Comparison of ENCODE assay signal across 17 cellular contexts in the genomic region with DNA sequence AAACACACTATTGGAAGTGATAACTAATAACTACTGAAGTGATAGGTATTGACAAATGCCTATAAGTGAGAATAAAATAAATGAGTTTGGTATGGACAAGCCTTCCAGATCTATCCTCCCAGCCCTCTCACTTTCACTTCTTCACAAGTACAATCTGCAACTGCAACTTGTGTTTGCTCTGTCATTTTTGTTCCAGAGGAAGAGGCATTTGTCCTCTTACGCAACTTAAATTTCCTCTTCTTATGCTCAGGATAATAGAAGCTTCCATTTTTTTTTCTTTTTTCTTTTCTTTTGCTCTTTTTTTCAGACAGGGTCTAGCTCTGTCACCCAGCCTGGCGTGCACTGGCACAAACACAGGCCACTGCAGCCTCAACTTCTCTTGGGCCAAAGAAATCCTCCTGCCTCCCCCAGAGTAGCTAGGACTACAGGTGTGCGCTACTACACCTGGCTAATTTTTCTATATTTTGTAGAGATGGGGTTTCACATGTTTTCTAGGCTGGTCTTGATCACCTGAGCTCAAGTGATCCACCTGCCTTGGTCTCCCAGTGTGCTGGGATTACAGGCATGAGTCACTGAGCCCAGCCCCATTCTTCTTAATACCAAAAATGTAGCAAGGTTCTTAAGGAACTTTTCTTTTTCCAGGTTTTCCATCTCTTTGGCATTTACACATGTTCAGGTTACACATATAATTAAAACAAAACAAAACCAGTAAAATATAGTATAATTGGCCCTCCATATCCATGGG.
DNase-seq lines count a peak whose midpoint lies in the region; ATAC-seq and TF ChIP-seq lines count a peak whose summit lies in the region.
"Had no signal": no experiment of that assay in that cellular context is flagged by ENCODE, and none has a peak within 500 bp of the region (broad histone marks: within the 10 kb centered on the region; RNA-seq: fewer than 3 reads in every experiment).

No MANE protein-coding gene starts in this region.

- H2AK5ac ChIP-seq in mesendoderm (ENCODE audit: low read length): no peak overlapping the region

- H4K5ac ChIP-seq in mesendoderm (ENCODE audit: low read length): no peak overlapping the region

- H3K4me3 ChIP-seq in HEK293 (ENCODE audit: low read depth, low read length): no peak overlapping the region
- H3K4me3 ChIP-seq in mesendoderm (ENCODE audit: low read length): no peak overlapping the region
- H3K4me3 ChIP-seq: sigmoid colon had no signal

- H3K9me3 ChIP-seq in HEK293 (ENCODE audit: control insufficient read depth, insufficient read depth, low read depth, low read length): no peaks in the 10 kb centered on the region
- H3K9me3 ChIP-seq: neutrophil, sigmoid colon had no signal

- H3K79me1 ChIP-seq in mesendoderm (ENCODE audit: low read length): no peaks in the 10 kb centered on the region

- no peak overlapping the region for H3K27ac ChIP-seq in HEK293 (ENCODE audit: extremely low read depth, low read depth, low read length)
- H3K27ac ChIP-seq in mesendoderm (ENCODE audit: low read depth, low read length): no peak overlapping the region
- H3K27ac ChIP-seq: C4-2B, neutrophil, sigmoid colon had no signal

- TF ChIP-seq CTCF in HEK293 (tag by site-specific recombination; IDR thresholded peaks at IDR 0.05): no peak

- H3K4me1 ChIP-seq in HEK293 (ENCODE audit: control insufficient read depth, insufficient read depth, low read length): 0 out of 2 replicates have a peak, but pooled peaks cover 2% of the 10 kb centered on the region
- H3K4me1 ChIP-seq in mesendoderm (ENCODE audit: control insufficient read depth, low read depth, low read length): no peaks in the 10 kb centered on the region

- POLR2A ChIA-PET in HEK293 (lab: Yijun Ruan, JAX): no interaction called here

- no peak overlapping the region for H3K4ac ChIP-seq in mesendoderm (ENCODE audit: low read depth, low read length)

- no peak overlapping the region for H3K23ac ChIP-seq in mesendoderm (ENCODE audit: low read length)

- no peak overlapping the region for H3K18ac ChIP-seq in mesendoderm (ENCODE audit: low read length)

- no peak overlapping the region for H3K9ac ChIP-seq in mesendoderm (ENCODE audit: low read length)

- H2BK120ac ChIP-seq in mesendoderm (ENCODE audit: low read depth, low read length): no peak overlapping the region

- H2BK5ac ChIP-seq in mesendoderm (ENCODE audit: low read length): no peak overlapping the region

- ATAC-seq in HG03159 (IDR thresholded peaks at IDR 0.05; ENCODE audit: unreplicated experiment): no peak

- H3K36me3 ChIP-seq in HEK293 (ENCODE audit: control insufficient read depth in 2 of 2, insufficient read depth in 1 of 2, low read length in 2 of 2): no peaks in the 10 kb centered on the region
- no peaks in the 10 kb centered on the region for H3K36me3 ChIP-seq in mesendoderm (ENCODE audit: control insufficient read depth, insufficient read depth, low read length)
- H3K36me3 ChIP-seq: neutrophil, sigmoid colon had no signal

- DNase-seq in NOMO-1 treated with dmso at 0.1 percent for 144 hours (lab: John Stamatoyannopoulos, UW; ENCODE audit: unreplicated experiment) (peak; percentile 50), fibroblast of gingiva (ENCODE audit: low read depth) (peak; percentile 52), pons (ENCODE audit: low spot score) (peak; percentile 65), NCI-H146 treated with DMSO at 0.1 percent for 48 hours (lab: John Stamatoyannopoulos, UW; ENCODE audit: unreplicated experiment) (no peak), mesendoderm (no peak)
- DNase-seq: DMS53; MM.1S; NCI-H2029; NCI-H524 treated with DMSO at 0.1 percent for 48 hours; sigmoid colon; stimulated activated CD4-positive, alpha-beta T cell treated with anti-CD3 and anti-CD28 coated beads, Interleukin-4, amount 100 ng/mL, for 24 hours; stimulated activated CD8-positive, alpha-beta memory T cell treated with anti-CD3 and anti-CD28 coated beads, Interleukin-4, amount 100 ng/mL, for 48 hours; T-helper 1 cell had no signal

- no peak overlapping the region for H3K4me2 ChIP-seq in mesendoderm (ENCODE audit: low read length)

- WGBS in mesendoderm (ENCODE audit: extremely low coverage, insufficient coverage, low lambda C conversion rate): no CpG with 5 or more reads among the region's 3 CpGs

- no peaks in the 10 kb centered on the region for H3K79me2 ChIP-seq in mesendoderm (ENCODE audit: control insufficient read depth, insufficient read depth, low read length)

- H3K56ac ChIP-seq in mesendoderm (ENCODE audit: low read length): no peak overlapping the region

- no peak overlapping the region for H2BK15ac ChIP-seq in mesendoderm (replicated peaks; ENCODE audit: low read depth)

- no peaks in the 10 kb centered on the region for H3K27me3 ChIP-seq in mesendoderm (ENCODE audit: insufficient read depth, low read length, poor library complexity)
- H3K27me3 ChIP-seq: neutrophil, sigmoid colon had no signal

- no peak overlapping the region for H4K8ac ChIP-seq in mesendoderm (ENCODE audit: low read depth, low read length)

- CTCF ChIA-PET in HEK293 (lab: Yijun Ruan, JAX): no interaction called here

TF ChIP-seq in HEK293, 187 proteins besides CTCF, POLR2A, EP300 and RAD21:
- TF ChIP-seq ZNF248 (tag by site-specific recombination; IDR thresholded peaks at IDR 0.05) (no peak), ZNF133 (tag by site-specific recombination; IDR thresholded peaks at IDR 0.05) (peak; percentile 38; the same call in 1 of the 2 replicates), ZNF501 (tag by site-specific recombination; IDR thresholded peaks at IDR 0.05) (no peak), KLF10 (tag by site-specific recombination; IDR thresholded peaks at IDR 0.05) (no peak), ZNF571 (tag by site-specific recombination; IDR thresholded peaks at IDR 0.05) (no peak), OVOL3 (tag by site-specific recombination; IDR thresholded peaks at IDR 0.05) (no peak)
- TF ChIP-seq, protein P1, sequence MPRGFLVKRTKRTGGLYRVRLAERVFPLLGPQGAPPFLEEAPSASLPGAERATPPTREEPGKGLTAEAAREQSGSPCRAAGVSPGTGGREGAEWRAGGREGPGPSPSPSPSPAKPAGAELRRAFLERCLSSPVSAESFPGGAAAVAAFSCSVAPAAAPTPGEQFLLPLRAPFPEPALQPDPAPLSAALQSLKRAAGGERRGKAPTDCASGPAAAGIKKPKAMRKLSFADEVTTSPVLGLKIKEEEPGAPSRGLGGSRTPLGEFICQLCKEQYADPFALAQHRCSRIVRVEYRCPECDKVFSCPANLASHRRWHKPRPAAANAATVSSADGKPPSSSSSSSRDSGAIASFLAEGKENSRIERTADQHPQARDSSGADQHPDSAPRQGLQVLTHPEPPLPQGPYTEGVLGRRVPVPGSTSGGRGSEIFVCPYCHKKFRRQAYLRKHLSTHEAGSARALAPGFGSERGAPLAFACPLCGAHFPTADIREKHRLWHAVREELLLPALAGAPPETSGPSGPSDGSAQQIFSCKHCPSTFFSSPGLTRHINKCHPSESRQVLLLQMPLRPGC (tag by site-specific recombination; IDR thresholded peaks at IDR 0.05): no peak

Comparison
In these comparisons a context has a peak if more than half of its experiments do, and no peak if none do; other contexts are left out.
1. DNase-seq: peak in NOMO-1 treated with dmso at 0.1 percent for 144 hours (single experiment), fibroblast of gingiva (single experiment) and pons (single experiment); none in NCI-H146 treated with DMSO at 0.1 percent for 48 hours (single experiment) and mesendoderm (single experiment).